8 cellular contexts compared by ENCODE assay signal in genomic region chr3:40387001-40387894, GRCh38. TPM values are rescaled to one million over a fixed set of nuclear protein-coding genes. Genes with fewer than 3 reads are reported as not detected.
DNase-seq lines count a peak whose midpoint lies in the region; ATAC-seq and TF ChIP-seq lines count a peak whose summit lies in the region.

Gene ENTPD3, plus strand, starts transcription at chr3:40387184. Its CDS starts 874 bp downstream, at chr3:40388058.

- DNase-seq in activated CD4-positive, alpha-beta T cell treated with anti-CD3 and anti-CD28 coated beads, Interleukin-2, amount 50 U/mL, for 48 hours, result peak; percentile 26 to 35
- peak; percentile 3 for DNase-seq in effector CD4-positive, alpha-beta T cell
- DNase-seq in mesothelial cell of epicardium (ENCODE audit: low spot score in 2 of 2, unreplicated experiment in 2 of 2), result peak in 1 of 2 experiments; percentile 41
- DNase-seq in hippocampal formation (lab: John Stamatoyannopoulos, UW), result no peak
- DNase-seq in OCI-M2 (lab: John Stamatoyannopoulos, UW; ENCODE audit: unreplicated experiment), result no peak
- no peak for DNase-seq in RKO (ENCODE audit: low spot score)

- H3K36me3 Mint-ChIP-seq in mesothelial cell of epicardium, result no peaks in the 10 kb centered on the region
- H3K36me3 Mint-ChIP-seq in stimulated activated memory B cell treated with anti-CD40 and anti-IgM and Interleukin-4, amounts not matched to agents 10 μg/mL and 1 μg/mL and 100 μg/mL, for 72 hours, result peaks cover 7% of the 10 kb centered on the region

- H3K4me1 Mint-ChIP-seq in mesothelial cell of epicardium, result peaks cover 12% of the 10 kb centered on the region
- peaks cover 10% of the 10 kb centered on the region for H3K4me1 Mint-ChIP-seq in stimulated activated memory B cell treated with anti-CD40 and anti-IgM and Interleukin-4, amounts not matched to agents 10 μg/mL and 1 μg/mL and 100 μg/mL, for 72 hours

- ATAC-seq in HG02885 (IDR thresholded peaks at IDR 0.05; ENCODE audit: poor library complexity, unreplicated experiment), result peak; percentile 62
- peak; percentile 73 for ATAC-seq in stimulated activated memory B cell treated with anti-CD40 and anti-IgM and Interleukin-4, amounts not matched to agents 10 μg/mL and 1 μg/mL and 100 μg/mL, for 72 hours

- H3K27me3 Mint-ChIP-seq in mesothelial cell of epicardium (ENCODE audit: low read depth), result peaks cover 59% of the 10 kb centered on the region
- peaks cover 38% of the 10 kb centered on the region for H3K27me3 Mint-ChIP-seq in stimulated activated memory B cell treated with anti-CD40 and anti-IgM and Interleukin-4, amounts not matched to agents 10 μg/mL and 1 μg/mL and 100 μg/mL, for 72 hours

- no peak within 1 kb of the TSS for H3K27ac Mint-ChIP-seq in mesothelial cell of epicardium
- H3K27ac Mint-ChIP-seq in stimulated activated memory B cell treated with anti-CD40 and anti-IgM and Interleukin-4, amounts not matched to agents 10 μg/mL and 1 μg/mL and 100 μg/mL, for 72 hours, result no peak within 1 kb of the TSS

- peaks cover 3% of the 10 kb centered on the region for H3K9me3 Mint-ChIP-seq in mesothelial cell of epicardium
- no peaks in the 10 kb centered on the region for H3K9me3 Mint-ChIP-seq in stimulated activated memory B cell treated with anti-CD40 and anti-IgM and Interleukin-4, amounts not matched to agents 10 μg/mL and 1 μg/mL and 100 μg/mL, for 72 hours

- TF ChIP-seq CTCF in mesothelial cell of epicardium (IDR thresholded peaks at IDR 0.05; ENCODE audit: unreplicated experiment), result no peak

- peak within 1 kb of the TSS; percentile 75 for H3K4me3 Mint-ChIP-seq in mesothelial cell of epicardium
- peak within 1 kb of the TSS; percentile 65 for H3K4me3 Mint-ChIP-seq in stimulated activated memory B cell treated with anti-CD40 and anti-IgM and Interleukin-4, amounts not matched to agents 10 μg/mL and 1 μg/mL and 100 μg/mL, for 72 hours

RNA-seq across cellular contexts. Expression of gene ENTPD3, which starts in this region (rescaled TPM):
- 0.53 to 0.87 TPM (median 0.72 TPM) in 3 replicates for total RNA-seq in mesothelial cell of epicardium

Comparison
In these comparisons a context has a peak if more than half of its experiments do, and no peak if none do; other contexts are left out.
1. DNase-seq: peak in activated CD4-positive, alpha-beta T cell treated with anti-CD3 and anti-CD28 coated beads, Interleukin-2, amount 50 U/mL, for 48 hours (2 of 2) and effector CD4-positive, alpha-beta T cell (single experiment); none in hippocampal formation (0 of 2), OCI-M2 (single experiment) and RKO (single experiment).